In the genomic region with DNA sequence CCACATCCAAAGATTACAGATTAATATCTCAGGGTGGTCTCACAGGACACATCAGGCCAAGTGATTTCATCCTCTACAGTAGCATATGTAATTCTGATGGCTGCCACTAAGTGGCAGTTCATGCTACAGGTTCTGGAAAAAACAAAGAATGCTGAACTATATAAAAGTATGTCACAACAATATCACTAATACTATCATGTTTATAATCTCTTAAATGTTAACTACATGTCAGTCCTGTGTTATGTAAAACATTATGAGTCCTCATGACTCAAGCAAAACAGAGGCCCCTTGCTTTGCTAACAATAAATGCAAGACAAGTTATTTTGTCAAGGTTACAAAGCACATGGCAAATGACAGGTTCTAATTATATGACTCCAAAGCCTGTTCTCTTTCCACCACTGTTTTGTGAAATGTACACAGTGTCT, we compare ENCODE assay signal across 8 cellular contexts.
DNase-seq lines count a peak whose midpoint lies in the region; ATAC-seq and TF ChIP-seq lines count a peak whose summit lies in the region.

No MANE protein-coding gene starts in this region.

- ATAC-seq in HG03039 (IDR thresholded peaks at IDR 0.05; ENCODE audit: unreplicated experiment) (peak; percentile 72), RWPE2 (ENCODE audit: low read depth) (peak; percentile 76; the same call in 2 of the 3 replicates), GM18873 (IDR thresholded peaks at IDR 0.05; ENCODE audit: low FRiP score, unreplicated experiment) (no peak)
- ATAC-seq in activated CD8-positive, alpha-beta memory T cell treated with anti-CD3 and anti-CD28 coated beads, Interleukin-2, amount 10 ng/mL, durations not matched to agents 7 days and 5 days, result no peak

- CTCF ChIA-PET in activated CD8-positive, alpha-beta memory T cell treated with anti-CD3 and anti-CD28 coated beads, Interleukin-2, amount 10 ng/mL, durations not matched to agents 7 days and 5 days (lab: Charles Lee), result no interaction called here

- H3K27ac ChIP-seq in RWPE2 (ENCODE audit: poor library complexity, severe bottlenecking), result no peak overlapping the region

- H3K4me1 ChIP-seq in RWPE2 (ENCODE audit: insufficient read depth, poor library complexity, severe bottlenecking), result no peaks in the 10 kb centered on the region

- no peaks in the 10 kb centered on the region for H3K9me3 Mint-ChIP-seq in activated CD8-positive, alpha-beta memory T cell treated with anti-CD3 and anti-CD28 coated beads, Interleukin-2, amount 10 ng/mL, durations not matched to agents 7 days and 5 days (ENCODE audit: low read depth)

- peaks cover 13% of the 10 kb centered on the region for H3K4me1 Mint-ChIP-seq in activated CD8-positive, alpha-beta memory T cell treated with anti-CD3 and anti-CD28 coated beads, Interleukin-2, amount 10 ng/mL, durations not matched to agents 7 days and 5 days

- no peaks in the 10 kb centered on the region for H3K27me3 ChIP-seq in RWPE2 (ENCODE audit: insufficient read depth, poor library complexity, severe bottlenecking)

- peaks cover 3% of the 10 kb centered on the region for H3K36me3 Mint-ChIP-seq in activated CD8-positive, alpha-beta memory T cell treated with anti-CD3 and anti-CD28 coated beads, Interleukin-2, amount 10 ng/mL, durations not matched to agents 7 days and 5 days

- H3K4me3 Mint-ChIP-seq in activated CD8-positive, alpha-beta memory T cell treated with anti-CD3 and anti-CD28 coated beads, Interleukin-2, amount 10 ng/mL, durations not matched to agents 7 days and 5 days, result no peak overlapping the region

- H3K36me3 ChIP-seq in RWPE2 (ENCODE audit: low read depth), result no peaks in the 10 kb centered on the region

- TF ChIP-seq CTCF in GM12875 (IDR thresholded peaks at IDR 0.05; ENCODE audit: borderline replicate concordance, insufficient read depth, low read depth, low read length), result peak; percentile 34; the same call in 1 of the 2 replicates
- TF ChIP-seq CTCF in RWPE2 (IDR thresholded peaks at IDR 0.05; ENCODE audit: poor library complexity, severe bottlenecking), result peak; percentile 81

- H3K4me3 ChIP-seq in GM12875 (ENCODE audit: low read depth, low read length), result no peak overlapping the region
- no peak overlapping the region for H3K4me3 ChIP-seq in RWPE2 (ENCODE audit: severe bottlenecking)

- peak; percentile 16 for DNase-seq in A172 (ENCODE audit: low spot score)
- DNase-seq in RWPE2 (ENCODE audit: low spot score), result no peak
- peak; percentile 5 for DNase-seq in hepatic stellate cell (ENCODE audit: low spot score)
- no peak for DNase-seq in activated CD8-positive, alpha-beta memory T cell treated with anti-CD3 and anti-CD28 coated beads, Interleukin-2, amount 10 ng/mL, durations not matched to agents 7 days and 5 days
- no peak for DNase-seq in COLO668 (lab: John Stamatoyannopoulos, UW; ENCODE audit: unreplicated experiment)

- no peaks in the 10 kb centered on the region for H3K27me3 Mint-ChIP-seq in activated CD8-positive, alpha-beta memory T cell treated with anti-CD3 and anti-CD28 coated beads, Interleukin-2, amount 10 ng/mL, durations not matched to agents 7 days and 5 days

- no peak overlapping the region for H3K27ac Mint-ChIP-seq in activated CD8-positive, alpha-beta memory T cell treated with anti-CD3 and anti-CD28 coated beads, Interleukin-2, amount 10 ng/mL, durations not matched to agents 7 days and 5 days

- no peaks in the 10 kb centered on the region for H3K9me3 ChIP-seq in RWPE2 (ENCODE audit: severe bottlenecking)

Comparison
In these comparisons a context has a peak if more than half of its experiments do, and no peak if none do; other contexts are left out.
1. DNase-seq: peak in A172 (single experiment) and hepatic stellate cell (single experiment); none in RWPE2 (single experiment), activated CD8-positive, alpha-beta memory T cell treated with anti-CD3 and anti-CD28 coated beads, Interleukin-2, amount 10 ng/mL, durations not matched to agents 7 days and 5 days (single experiment) and COLO668 (single experiment).
2. ATAC-seq: peak in HG03039 (single experiment) and RWPE2 (single experiment); none in activated CD8-positive, alpha-beta memory T cell treated with anti-CD3 and anti-CD28 coated beads, Interleukin-2, amount 10 ng/mL, durations not matched to agents 7 days and 5 days (single experiment) and GM18873 (single experiment).